In the genomic region with DNA sequence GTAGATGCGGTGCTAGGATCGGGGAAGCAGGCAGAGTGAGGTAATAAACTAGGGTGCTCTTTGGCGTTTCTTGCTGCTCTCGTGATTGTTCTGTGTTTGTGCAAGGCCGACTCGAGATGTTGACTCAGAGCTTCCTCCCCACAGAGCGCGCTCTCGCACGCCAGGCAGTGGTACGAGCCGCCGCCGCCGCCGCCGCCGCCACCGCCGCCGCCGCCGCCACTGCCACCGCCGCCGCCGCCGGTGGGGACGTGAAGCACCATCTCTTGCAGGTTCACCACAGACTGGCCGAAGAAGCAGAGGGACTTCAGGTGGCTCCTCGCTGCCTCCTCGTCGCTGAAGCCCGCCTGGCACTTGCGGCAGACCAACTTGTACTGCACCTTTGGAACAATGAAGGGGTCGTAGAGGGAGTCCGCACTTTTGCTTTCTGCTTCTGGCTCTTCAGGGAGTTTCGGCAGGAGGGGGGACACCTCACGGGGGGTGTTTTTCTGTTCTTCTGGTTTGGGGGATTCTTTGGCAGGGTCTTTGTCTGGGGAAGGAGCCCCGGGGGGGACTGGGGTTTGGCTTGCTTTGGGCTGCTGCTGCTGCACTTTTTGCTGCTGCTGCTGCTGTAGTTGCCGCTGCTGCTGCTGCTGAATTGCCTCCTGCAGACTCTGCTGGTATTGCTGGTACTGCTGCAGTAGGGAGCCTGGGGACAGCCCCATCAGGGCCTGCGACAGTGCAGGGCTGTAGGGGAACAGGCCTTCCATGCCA, we compare ENCODE assay signal across 8 cellular contexts.
A peak's percentile ranks its signal among the peaks of the same experiment; 100 is the strongest.
DNase-seq lines count a peak whose midpoint lies in the region; ATAC-seq and TF ChIP-seq lines count a peak whose summit lies in the region.

No MANE protein-coding gene starts in this region.

- H3K9me3 ChIP-seq in BE2C = no peaks in the 10 kb centered on the region

- peaks cover 22% of the 10 kb centered on the region for H3K36me3 ChIP-seq in BE2C

- H3K4me3 ChIP-seq in BE2C (ENCODE audit: low read depth, low read length) (peak overlapping the region; percentile 52), HL-60 (replicated peaks; ENCODE audit: insufficient read depth, low read length) (peak overlapping the region; percentile 43)

- intact Hi-C loops in left colon (cut with DNase I, micrococcal nuclease) = no loop called here

- peak overlapping the region; percentile 87 for H3K27ac ChIP-seq in HL-60 (replicated peaks)

- H3K4me1 ChIP-seq in BE2C = no peaks in the 10 kb centered on the region

- TF ChIP-seq CTCF in BE2C (IDR thresholded peaks at IDR 0.05; ENCODE audit: low read depth, low read length) (no peak), HL-60 (IDR thresholded peaks at IDR 0.05; ENCODE audit: insufficient read depth, low read length) (no peak)

- H3K27me3 ChIP-seq in BE2C = no peaks in the 10 kb centered on the region
- no peaks in the 10 kb centered on the region for H3K27me3 ChIP-seq in HL-60 (ENCODE audit: insufficient read depth, poor library complexity, severe bottlenecking)

- peak; percentile 67 for DNase-seq in BE2C
- DNase-seq in HL-60 (ENCODE audit: low read depth in 1 of 2, low spot score in 1 of 2) = peak; percentile 89 to 94
- DNase-seq in activated CD4-positive, CD25-positive, alpha-beta regulatory T cell treated with anti-CD3 and anti-CD28 coated beads, Interleukin-2, amount 50 U/mL, for 16 hours (ENCODE audit: low read depth, low spot score) = peak; percentile 33
- DNase-seq in cerebellum (ENCODE audit: low spot score) = peak; percentile 4
- peak; percentile 76 to 77 for DNase-seq in left colon
- peak; percentile 63 to 74 for DNase-seq in stimulated activated CD4-positive, alpha-beta T cell treated with anti-CD3 and anti-CD28 coated beads, Interleukin-2, amount 100 ng/mL, for 24 hours
- DNase-seq in NCI-H2196 treated with DMSO at 0.1 percent for 48 hours (lab: John Stamatoyannopoulos, UW; ENCODE audit: unreplicated experiment) = no peak

- ATAC-seq in GM19468 (IDR thresholded peaks at IDR 0.05; ENCODE audit: extremely low read depth, unreplicated experiment) (peak; percentile 59), left colon (peak; percentile 95)
